8 cellular contexts compared by ENCODE assay signal in the genomic region with DNA sequence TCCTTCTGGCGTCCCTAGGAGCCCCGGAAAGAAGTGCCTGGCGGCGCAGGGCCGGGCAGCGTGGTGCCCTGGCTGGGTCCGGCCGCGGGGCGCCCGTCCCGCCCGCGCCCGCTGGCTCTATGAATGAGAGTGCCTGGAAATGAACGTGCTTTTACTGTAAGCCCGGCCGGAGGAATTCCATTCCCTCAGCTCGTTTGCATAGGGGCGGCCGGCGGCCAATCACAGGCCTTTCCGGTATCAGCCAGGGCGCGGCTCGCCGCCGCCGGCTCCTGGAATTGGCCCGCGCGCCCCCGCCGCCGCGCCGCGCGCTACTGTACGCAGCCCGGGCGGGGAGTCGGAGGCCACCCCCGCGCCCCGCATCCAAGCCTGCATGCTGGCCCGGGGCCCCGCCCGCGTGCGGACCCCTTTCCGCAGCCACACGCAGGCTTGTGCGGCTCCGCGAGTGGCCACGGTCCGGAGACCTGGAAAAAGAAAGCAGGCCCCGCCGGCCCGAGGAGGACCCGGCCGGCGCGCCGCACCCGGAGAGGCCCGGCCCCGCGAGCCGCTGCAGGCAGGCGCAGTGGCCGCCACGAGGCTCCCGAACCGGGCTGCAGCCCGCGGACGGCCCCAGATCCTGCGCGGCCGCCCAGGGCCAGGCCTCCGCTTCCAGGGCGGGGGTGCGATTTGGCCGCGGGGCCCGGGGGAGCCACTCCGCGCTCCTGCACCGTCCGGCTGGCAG.
DNase-seq lines count a peak whose midpoint lies in the region; ATAC-seq and TF ChIP-seq lines count a peak whose summit lies in the region.

No MANE protein-coding gene starts in this region.

- TF ChIP-seq CTCF in AG10803 (conservative IDR thresholded peaks at IDR 0.05; ENCODE audit: low read length): no peak

- TF ChIP-seq POLR2A in GM19193 (IDR thresholded peaks at IDR 0.05; ENCODE audit: extremely low read depth, insufficient read depth, insufficient read length): peak; percentile 81

- peak; percentile 39 for ATAC-seq in HG03378 (IDR thresholded peaks at IDR 0.05; ENCODE audit: unreplicated experiment)

- DNase-seq in AG10803 (ENCODE audit: low read depth): peak; percentile 97
- DNase-seq in NCI-H446 (lab: John Stamatoyannopoulos, UW): peak; percentile 39 to 80
- peak; percentile 59 for DNase-seq in activated CD4-positive, alpha-beta T cell treated with anti-CD3 and anti-CD28 coated beads for 1 hour
- peak; percentile 97 for DNase-seq in left kidney (ENCODE audit: low read depth, low spot score)
- DNase-seq in stimulated activated CD4-positive, alpha-beta T cell treated with anti-CD3 and anti-CD28 coated beads, Interleukin-1b, Interleukin-23, amount 100 ng/mL, for 48 hours: peak; percentile 89

- H3K27ac ChIP-seq in cingulate gyrus (ENCODE audit: low read depth, low read length): peak overlapping the region; percentile 10

- peak overlapping the region; percentile 81 for H3K4me3 ChIP-seq in AG10803 (ENCODE audit: low read length)

Comparison
In these comparisons a context has a peak if more than half of its experiments do, and no peak if none do; other contexts are left out.
1. Peak in every context shown above with its lines: DNase-seq, ATAC-seq, H3K4me3 ChIP-seq and H3K27ac ChIP-seq.